13 cellular contexts compared by ENCODE assay signal in the genomic region with DNA sequence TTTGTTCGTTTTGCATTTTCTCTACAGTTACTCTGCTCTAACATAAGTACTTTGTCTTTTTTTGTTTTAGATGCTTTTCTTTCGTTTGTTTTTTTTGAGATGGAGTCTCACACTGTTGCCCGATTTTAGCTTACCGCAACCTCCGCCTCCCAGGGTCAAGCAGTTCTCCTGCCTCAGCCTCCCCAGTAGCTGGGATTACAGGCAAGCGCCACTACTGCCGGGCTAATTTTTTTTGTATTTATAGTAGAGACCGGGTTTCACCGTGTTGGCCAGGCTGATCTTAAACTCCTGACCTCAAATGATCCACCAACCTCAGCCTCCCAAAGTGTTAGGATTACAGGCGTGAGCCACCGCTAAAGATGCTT. TPM values are rescaled to one million over a fixed set of nuclear protein-coding genes. Genes with fewer than 3 reads are reported as not detected.
DNase-seq lines count a peak whose midpoint lies in the region; ATAC-seq and TF ChIP-seq lines count a peak whose summit lies in the region.
"Had no signal": no experiment of that assay in that cellular context is flagged by ENCODE, and none has a peak within 500 bp of the region (broad histone marks: within the 10 kb centered on the region; RNA-seq: fewer than 3 reads in every experiment).

No MANE protein-coding gene starts in this region.

- H3K36me3 ChIP-seq in CD8-positive, alpha-beta memory T cell (ENCODE audit: insufficient read depth, low read length) = no peaks in the 10 kb centered on the region
- H3K36me3 ChIP-seq in esophagus (ENCODE audit: control insufficient read depth in 2 of 2, insufficient read depth in 2 of 2, low read length in 1 of 2) (no peaks in the 10 kb centered on the region), parathyroid adenoma (ENCODE audit: control insufficient read depth, insufficient read depth, low read length) (no peaks in the 10 kb centered on the region)
- H3K36me3 ChIP-seq: uterus had no signal

- no peaks in the 10 kb centered on the region for H3K27me3 ChIP-seq in CD8-positive, alpha-beta memory T cell (ENCODE audit: insufficient read depth, low read length, poor library complexity, severe bottlenecking)
- H3K27me3 ChIP-seq in esophagus (ENCODE audit: control insufficient read depth in 1 of 2, insufficient read depth in 2 of 2, low read length in 2 of 2) (no peaks in the 10 kb centered on the region), parathyroid adenoma (ENCODE audit: control insufficient read depth, insufficient read depth, low read length) (no peaks in the 10 kb centered on the region)
- H3K27me3 ChIP-seq: uterus had no signal

- CTCF ChIA-PET in CD8-positive, alpha-beta memory T cell (lab: Charles Lee) = interaction anchor here (0.7 to 1.0 kb wide), 2 partner anchors 84 to 100 kb away, joined by 3 read pairs; no protein-coding TSS in a partner anchor
- CTCF ChIA-PET in T-cell (lab: Charles Lee) = interaction anchor here (0.6 to 3.4 kb wide), 8 partner anchors 10 to 864 kb away, joined by 3 to 15 read pairs (median 3); no protein-coding TSS in a partner anchor

- peak overlapping the region; percentile 17 for H3K4me3 ChIP-seq in CD8-positive, alpha-beta memory T cell (ENCODE audit: low read length)
- peak overlapping the region in 1 of 2 donors; percentile 68 for H3K4me3 ChIP-seq in esophagus (ENCODE audit: low read depth in 1 of 2, low read length in 2 of 2)
- no peak overlapping the region for H3K4me3 ChIP-seq in parathyroid adenoma (ENCODE audit: low read depth, low read length)

- no peak overlapping the region for H3K27ac ChIP-seq in CD8-positive, alpha-beta memory T cell (ENCODE audit: low read depth, low read length)
- H3K27ac ChIP-seq in esophagus (ENCODE audit: low read depth in 2 of 2, low read length in 1 of 2) = peak overlapping the region; percentile 31 to 63
- no peak overlapping the region for H3K27ac ChIP-seq in parathyroid adenoma

- no peak for TF ChIP-seq CTCF in parathyroid adenoma (IDR thresholded peaks at IDR 0.05)

- H3K9ac ChIP-seq in parathyroid adenoma = no peak overlapping the region

- DNase-seq in CD8-positive, alpha-beta memory T cell = no peak
- DNase-seq in T-cell = no peak
- DNase-seq in COR-L47 (lab: John Stamatoyannopoulos, UW) = no peak
- DNase-seq in MV-4-11 (lab: John Stamatoyannopoulos, UW) = no peak
- DNase-seq: cerebellar nuclear complex, DMS153, kidney glomerular epithelial cell, NCI-H1417, uterus had no signal

- ATAC-seq in T-cell (replicated peaks in 1 of 4) (no peak), HG03025 (IDR thresholded peaks at IDR 0.05; ENCODE audit: low FRiP score, unreplicated experiment) (no peak), HG02973 (IDR thresholded peaks at IDR 0.05; ENCODE audit: unreplicated experiment) (no peak)

- no peaks in the 10 kb centered on the region for H3K9me3 ChIP-seq in CD8-positive, alpha-beta memory T cell (ENCODE audit: low read length)
- H3K9me3 ChIP-seq in esophagus (ENCODE audit: control insufficient read depth in 2 of 2, insufficient read depth in 1 of 2, low read depth in 1 of 2, low read length in 1 of 2) (no peaks in the 10 kb centered on the region), parathyroid adenoma (ENCODE audit: control insufficient read depth, low read length) (no peaks in the 10 kb centered on the region)
- H3K9me3 ChIP-seq: uterus had no signal

- H3K79me2 ChIP-seq in parathyroid adenoma = peaks cover 50% of the 10 kb centered on the region

- POLR2A ChIA-PET in CD8-positive, alpha-beta memory T cell (lab: Charles Lee) = no interaction called here
- POLR2A ChIA-PET in T-cell (lab: Charles Lee) = interaction anchor here in 1 of 2 donors (0.6 kb wide), 2 partner anchors 18 to 48 kb away, joined by 4 to 5 read pairs; no protein-coding TSS in a partner anchor

- 55 to 64% methylated on average over 11 of the region's 11 CpGs for WGBS in esophagus, 2 donors

- H2AFZ ChIP-seq in parathyroid adenoma = no peak overlapping the region

- peaks cover 56% of the 10 kb centered on the region for H3K4me1 ChIP-seq in CD8-positive, alpha-beta memory T cell (ENCODE audit: insufficient read depth, low read length)
- H3K4me1 ChIP-seq in esophagus (ENCODE audit: control insufficient read depth in 2 of 2, insufficient read depth in 2 of 2, low read length in 1 of 2) (peaks cover 0 to 1% of the 10 kb centered on the region in 2 donors), parathyroid adenoma (peaks cover 6% of the 10 kb centered on the region)

- H3K4me3 Mint-ChIP-seq in CD8-positive, alpha-beta memory T cell = peak overlapping the region in 6 of 7 donors; percentile 3 to 95 (median 92)
- peak overlapping the region; percentile 95 to 97 (median 96) for H3K4me3 Mint-ChIP-seq in T-cell

- H3K9me3 Mint-ChIP-seq in CD8-positive, alpha-beta memory T cell = no peaks in the 10 kb centered on the region
- H3K9me3 Mint-ChIP-seq in T-cell = no peaks in the 10 kb centered on the region

- peaks cover 0 to 1% of the 10 kb centered on the region in 2 donors for H3K27me3 Mint-ChIP-seq in CD8-positive, alpha-beta memory T cell
- no peaks in the 10 kb centered on the region for H3K27me3 Mint-ChIP-seq in T-cell

- peak overlapping the region in 4 of 8 donors; percentile 42 to 81 (median 46) for H3K27ac Mint-ChIP-seq in CD8-positive, alpha-beta memory T cell
- H3K27ac Mint-ChIP-seq in T-cell = peak overlapping the region; percentile 91 to 92

- peaks cover 0 to 5% (median 5%) of the 10 kb centered on the region in 3 donors for H3K36me3 Mint-ChIP-seq in CD8-positive, alpha-beta memory T cell
- H3K36me3 Mint-ChIP-seq in T-cell = no peaks in the 10 kb centered on the region

- peaks cover 45 to 58% (median 52%) of the 10 kb centered on the region in 3 donors for H3K4me1 Mint-ChIP-seq in CD8-positive, alpha-beta memory T cell
- peaks cover 55 to 61% (median 60%) of the 10 kb centered on the region in 3 donors for H3K4me1 Mint-ChIP-seq in T-cell

- H3K4me2 ChIP-seq in parathyroid adenoma (ENCODE audit: low read length) = peak overlapping the region; percentile 96

RNA-seq across cellular contexts. Expression of gene DIP2B, which starts 2.7 kb away (rescaled TPM):
- 10 to 100 TPM; 20.4 to 21.0 TPM for total RNA-seq in CD8-positive, alpha-beta memory T cell
- polyA plus RNA-seq in CD8-positive, alpha-beta memory T cell = 7.9 TPM
- 10 to 100 TPM; 27.5 to 46.0 (median 29.6) TPM for total RNA-seq in T-cell
- 10 to 100 TPM in 1 of 2 donors, 1 to 10 TPM in 1; 7.2 to 10.0 TPM for polyA plus RNA-seq in esophagus

Comparison
In these comparisons a context has a peak if more than half of its experiments do, and no peak if none do; other contexts are left out.
1. H3K27ac ChIP-seq: peak in esophagus (2 of 2); none in CD8-positive, alpha-beta memory T cell (single experiment) and parathyroid adenoma (single experiment).